In the genomic region with DNA sequence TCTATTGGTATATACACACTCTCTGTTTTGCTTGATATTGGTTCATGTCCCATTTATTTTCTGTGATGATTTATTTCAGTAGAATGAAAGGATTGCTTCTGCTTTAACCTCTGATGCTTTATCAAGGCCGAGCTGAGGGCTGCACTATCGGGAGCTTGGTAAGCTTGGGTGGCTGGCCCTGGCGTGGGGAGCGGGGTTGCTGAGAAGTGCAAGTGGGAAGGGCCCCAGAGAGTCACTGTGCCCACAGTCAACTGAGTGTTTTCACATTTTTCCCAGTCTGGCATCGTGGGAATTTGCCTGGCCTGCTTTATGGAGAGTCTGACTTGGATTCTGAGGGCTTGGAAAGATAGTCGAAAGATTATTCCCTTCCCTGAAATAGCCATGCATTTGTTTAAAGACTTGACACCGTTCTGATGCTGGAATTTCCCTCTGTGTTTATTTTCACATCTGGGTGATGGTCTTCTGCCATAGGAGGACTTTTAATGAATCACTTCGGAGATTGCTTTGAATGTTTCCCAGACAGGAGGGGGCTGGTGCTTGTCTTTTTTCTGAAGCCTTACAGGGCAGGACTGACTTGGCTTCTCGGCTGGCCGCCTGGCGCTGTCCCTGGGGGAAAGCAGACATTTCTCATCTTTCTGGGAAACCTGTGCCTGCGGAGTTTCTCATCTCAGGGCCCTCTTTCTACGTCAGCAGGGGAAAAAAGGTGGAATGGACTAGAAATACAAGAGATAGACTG, we compare ENCODE assay signal across 15 cellular contexts.
DNase-seq lines count a peak whose midpoint lies in the region; ATAC-seq and TF ChIP-seq lines count a peak whose summit lies in the region.
"Had no signal": no experiment of that assay in that cellular context is flagged by ENCODE, and none has a peak within 500 bp of the region (broad histone marks: within the 10 kb centered on the region; RNA-seq: fewer than 3 reads in every experiment).

No MANE protein-coding gene starts in this region.

- ATAC-seq in HG02798 (IDR thresholded peaks at IDR 0.05; ENCODE audit: poor library complexity, unreplicated experiment) = no peak
- ATAC-seq: activated naive CD8-positive, alpha-beta T cell treated with anti-CD3 and anti-CD28 coated beads, Interleukin-2, amount 50 U/mL, for 24 hours; mucosa of descending colon had no signal

- intact Hi-C loops in tibial artery (cut with DNase I; ENCODE audit: low total_unique reads) = no loop called here

- H3K36me3 ChIP-seq in muscle layer of colon (ENCODE audit: insufficient read depth, low read length) (no peaks in the 10 kb centered on the region), tibial artery (no peaks in the 10 kb centered on the region)

- peak overlapping the region; percentile 6 for H3K27ac ChIP-seq in muscle layer of colon (ENCODE audit: low read depth, low read length)
- peak overlapping the region; percentile 81 to 85 for H3K27ac ChIP-seq in tibial artery
- H3K27ac ChIP-seq: PC-9 had no signal

- H3K4me1 ChIP-seq in muscle layer of colon (ENCODE audit: insufficient read depth, low read length) = peaks cover 23% of the 10 kb centered on the region
- peaks cover 0 to 56% (median 37%) of the 10 kb centered on the region in 4 donors for H3K4me1 ChIP-seq in tibial artery

- H3K4me3 ChIP-seq in choroid plexus epithelial cell (ENCODE audit: low read depth, low read length) (no peak overlapping the region), muscle layer of colon (ENCODE audit: low read depth in 1 of 2, low read length in 2 of 2) (no peak overlapping the region), tibial artery (peak overlapping the region in 1 of 2 donors; percentile 1)
- H3K4me3 ChIP-seq: mucosa of descending colon, PC-9 had no signal

- H3K9me3 ChIP-seq in muscle layer of colon (ENCODE audit: low read length) (no peaks in the 10 kb centered on the region), tibial artery (no peaks in the 10 kb centered on the region)
- H3K9me3 ChIP-seq: mucosa of descending colon had no signal

- H3K27me3 ChIP-seq in muscle layer of colon (ENCODE audit: control insufficient read depth in 1 of 2, insufficient read depth in 2 of 2, low read length in 2 of 2) (no peaks in the 10 kb centered on the region), tibial artery (no peaks in the 10 kb centered on the region)

- no peak overlapping the region for H3K9ac ChIP-seq in muscle layer of colon (ENCODE audit: low read length)

- TF ChIP-seq CTCF in choroid plexus epithelial cell (conservative IDR thresholded peaks at IDR 0.05; ENCODE audit: low read depth, low read length) = peak; percentile 9
- no peak for TF ChIP-seq CTCF in tibial artery (IDR thresholded peaks at IDR 0.05)

- DNase-seq in M059J (ENCODE audit: low read depth) = peak; percentile 47
- peak; percentile 87 for DNase-seq in choroid plexus epithelial cell (ENCODE audit: low read depth)
- peak in 1 of 2 donors; percentile 80 for DNase-seq in tibial artery
- no peak for DNase-seq in activated CD4-positive, CD25-positive, alpha-beta regulatory T cell treated with anti-CD3 and anti-CD28 coated beads, Interleukin-2, amount 50 U/mL, for 72 hours
- no peak for DNase-seq in NCI-H82 treated with DMSO at 0.1 percent for 48 hours (lab: John Stamatoyannopoulos, UW; ENCODE audit: unreplicated experiment)
- DNase-seq: activated naive CD8-positive, alpha-beta T cell treated with anti-CD3 and anti-CD28 coated beads, Interleukin-2, amount 50 U/mL, for 24 hours; activated T-cell treated with anti-CD3 and anti-CD28 coated beads, Interleukin-2, amount 50 U/mL, for 1 hour; CD8-positive, alpha-beta memory T cell; GF-D8; mucosa of descending colon; NCI-H446 treated with DMSO at 0.1 percent for 48 hours; PC-9; stimulated activated naive CD4-positive, alpha-beta T cell treated with Interleukin-2 at 50 U/mL for 16 hours had no signal

Comparison
In these comparisons a context has a peak if more than half of its experiments do, and no peak if none do; other contexts are left out.
1. DNase-seq: peak in M059J (single experiment) and choroid plexus epithelial cell (single experiment); none in activated CD4-positive, CD25-positive, alpha-beta regulatory T cell treated with anti-CD3 and anti-CD28 coated beads, Interleukin-2, amount 50 U/mL, for 72 hours (single experiment) and NCI-H82 treated with DMSO at 0.1 percent for 48 hours (single experiment).